Comparison of ENCODE assay signal across 9 cellular contexts in the genomic region with DNA sequence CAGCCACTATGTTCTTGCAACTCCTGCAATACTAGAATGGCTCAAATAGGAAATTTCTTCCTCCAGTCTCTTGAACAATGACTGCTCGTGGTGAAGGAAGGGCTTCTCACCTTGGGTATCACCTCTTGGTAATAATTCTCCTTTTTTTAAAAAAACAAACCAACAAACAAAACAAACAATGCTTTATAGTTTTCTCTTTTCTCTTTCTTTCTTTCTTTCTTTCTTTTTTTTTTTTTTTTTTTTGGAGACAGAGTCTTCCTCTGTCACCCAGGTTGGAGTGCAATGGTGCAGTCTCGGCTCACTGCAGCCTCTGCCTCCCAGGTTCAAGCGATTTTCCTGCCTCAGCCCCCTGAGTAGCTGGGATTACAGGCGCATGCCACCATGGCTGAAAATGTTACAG. TPM values are rescaled to one million over a fixed set of nuclear protein-coding genes. Genes with fewer than 3 reads are reported as not detected.
DNase-seq lines count a peak whose midpoint lies in the region; ATAC-seq and TF ChIP-seq lines count a peak whose summit lies in the region.
"Not testable (repeated sequence)": the region's sequence is repeated elsewhere in the genome, so short reads cannot be mapped to it uniquely, and the experiment has no call there.
"Had no signal": no experiment of that assay in that cellular context is flagged by ENCODE, and none has a peak within 500 bp of the region (broad histone marks: within the 10 kb centered on the region; RNA-seq: fewer than 3 reads in every experiment).

No MANE protein-coding gene starts in this region.

- not testable (repeated sequence) for H3K27me3 Mint-ChIP-seq in Calu3 (ENCODE audit: unreplicated experiment); activated T-cell treated with anti-CD3 and anti-CD28 coated beads, Interleukin-2, amount 50 U/mL, for 4 hours (ENCODE audit: low read depth); central memory CD8-positive, alpha-beta T cell; stimulated activated memory B cell treated with anti-CD40 and anti-IgM and Interleukin-4, amounts not matched to agents 10 μg/mL and 1 μg/mL and 100 μg/mL, for 72 hours

- intact Hi-C loops in Calu3 (cut with micrococcal nuclease; ENCODE audit: unreplicated experiment): not testable (repeated sequence)

- peaks cover 18% of the 10 kb centered on the region for H3K36me3 Mint-ChIP-seq in Calu3 (ENCODE audit: insufficient read depth, unreplicated experiment)
- not testable (repeated sequence) for H3K36me3 Mint-ChIP-seq in activated T-cell treated with anti-CD3 and anti-CD28 coated beads, Interleukin-2, amount 50 U/mL, for 4 hours (ENCODE audit: insufficient read depth); central memory CD8-positive, alpha-beta T cell (ENCODE audit: insufficient read depth); stimulated activated memory B cell treated with anti-CD40 and anti-IgM and Interleukin-4, amounts not matched to agents 10 μg/mL and 1 μg/mL and 100 μg/mL, for 72 hours

- H3K27ac Mint-ChIP-seq in Calu3 (ENCODE audit: unreplicated experiment): not testable (repeated sequence)
- peak overlapping the region; percentile 96 for H3K27ac Mint-ChIP-seq in central memory CD8-positive, alpha-beta T cell (ENCODE audit: low read depth)
- peak overlapping the region; percentile 93 for H3K27ac Mint-ChIP-seq in stimulated activated memory B cell treated with anti-CD40 and anti-IgM and Interleukin-4, amounts not matched to agents 10 μg/mL and 1 μg/mL and 100 μg/mL, for 72 hours

- H3K4me3 ChIP-seq in mucosa of stomach (ENCODE audit: low read length): not testable (repeated sequence)

- peak overlapping the region; percentile 31 for H3K9ac ChIP-seq in mucosa of stomach (ENCODE audit: low read length)

- not testable (repeated sequence) for H3K36me3 ChIP-seq in mucosa of stomach (ENCODE audit: control insufficient read depth, insufficient read depth, low read length)

- H3K4me1 Mint-ChIP-seq in Calu3 (ENCODE audit: low read depth, unreplicated experiment): peaks cover 28% of the 10 kb centered on the region
- H3K4me1 Mint-ChIP-seq in activated T-cell treated with anti-CD3 and anti-CD28 coated beads, Interleukin-2, amount 50 U/mL, for 4 hours (ENCODE audit: low read depth): peaks cover 42% of the 10 kb centered on the region
- peaks cover 27% of the 10 kb centered on the region for H3K4me1 Mint-ChIP-seq in central memory CD8-positive, alpha-beta T cell
- peaks cover 27% of the 10 kb centered on the region for H3K4me1 Mint-ChIP-seq in stimulated activated memory B cell treated with anti-CD40 and anti-IgM and Interleukin-4, amounts not matched to agents 10 μg/mL and 1 μg/mL and 100 μg/mL, for 72 hours

- CTCF ChIA-PET in Calu3 (lab: Charles Lee): not testable (repeated sequence)

- H3K27me3 ChIP-seq in mucosa of stomach (ENCODE audit: control insufficient read depth, insufficient read depth, low read length): not testable (repeated sequence)

- H3K9me3 ChIP-seq in mucosa of stomach (ENCODE audit: control insufficient read depth, low read length): not testable (repeated sequence)

- not testable (repeated sequence) for DNase-seq in Calu3; activated T-cell treated with anti-CD3 and anti-CD28 coated beads, Interleukin-2, amount 50 U/mL, for 4 hours; central memory CD8-positive, alpha-beta T cell (ENCODE audit: low spot score in 2 of 2)
- peak; percentile 53 for DNase-seq in OCI-M1 (lab: John Stamatoyannopoulos, UW)

- not testable (repeated sequence) for ATAC-seq in activated T-cell treated with anti-CD3 and anti-CD28 coated beads, Interleukin-2, amount 50 U/mL, for 4 hours; central memory CD8-positive, alpha-beta T cell (replicated peaks; ENCODE audit: extremely low read depth, poor library complexity, severe bottlenecking); stimulated activated memory B cell treated with anti-CD40 and anti-IgM and Interleukin-4, amounts not matched to agents 10 μg/mL and 1 μg/mL and 100 μg/mL, for 72 hours

- H3K4me1 ChIP-seq in mucosa of stomach (ENCODE audit: control insufficient read depth, insufficient read depth, low read length): peaks cover 16% of the 10 kb centered on the region

- H3K9me3 Mint-ChIP-seq in Calu3 (ENCODE audit: low read depth, unreplicated experiment); activated T-cell treated with anti-CD3 and anti-CD28 coated beads, Interleukin-2, amount 50 U/mL, for 4 hours; central memory CD8-positive, alpha-beta T cell; stimulated activated memory B cell treated with anti-CD40 and anti-IgM and Interleukin-4, amounts not matched to agents 10 μg/mL and 1 μg/mL and 100 μg/mL, for 72 hours: not testable (repeated sequence)

- not testable (repeated sequence) for TF ChIP-seq CTCF in Calu3 (IDR thresholded peaks at IDR 0.05; ENCODE audit: unreplicated experiment)

- not testable (repeated sequence) for BruUV-seq in Calu3 (replicated peaks; lab: Mats Ljungman, UMichigan)

- peak overlapping the region; percentile 47 for H3K4me3 Mint-ChIP-seq in Calu3 (ENCODE audit: low read depth, unreplicated experiment)
- H3K4me3 Mint-ChIP-seq in activated T-cell treated with anti-CD3 and anti-CD28 coated beads, Interleukin-2, amount 50 U/mL, for 4 hours: peak overlapping the region; percentile 78
- peak overlapping the region; percentile 82 for H3K4me3 Mint-ChIP-seq in central memory CD8-positive, alpha-beta T cell
- peak overlapping the region; percentile 79 for H3K4me3 Mint-ChIP-seq in stimulated activated memory B cell treated with anti-CD40 and anti-IgM and Interleukin-4, amounts not matched to agents 10 μg/mL and 1 μg/mL and 100 μg/mL, for 72 hours

RNA-seq across cellular contexts. Expression of gene STRIP1, which starts 3.7 kb away (rescaled TPM):
- 27.5 and 28.4 TPM in 2 replicates for total RNA-seq in Calu3 (2022)
- total RNA-seq in activated T-cell treated with anti-CD3 and anti-CD28 coated beads, Interleukin-2, amount 50 U/mL, for 4 hours: 10 to 100 TPM; 32.6 to 40.6 (median 38.2) TPM

RNA-seq across cellular contexts. Expression of gene ALX3, which starts 39.8 kb away (rescaled TPM):
- not detected in 2 replicates for total RNA-seq in Calu3 (2022)
- total RNA-seq in activated T-cell treated with anti-CD3 and anti-CD28 coated beads, Interleukin-2, amount 50 U/mL, for 4 hours: not detected
- total RNA-seq: HT1080, left ventricle myocardium superior, sigmoid colon had no signal

RNA-seq across cellular contexts. Expression of gene AHCYL1, which starts 46.1 kb away (rescaled TPM):
- total RNA-seq in Calu3 (2022): 54.2 and 56.5 TPM in 2 replicates
- total RNA-seq in activated T-cell treated with anti-CD3 and anti-CD28 coated beads, Interleukin-2, amount 50 U/mL, for 4 hours: 10 to 100 TPM; 45.4 to 48.3 (median 48.2) TPM
